2 cellular contexts compared by ENCODE assay signal in the genomic region with DNA sequence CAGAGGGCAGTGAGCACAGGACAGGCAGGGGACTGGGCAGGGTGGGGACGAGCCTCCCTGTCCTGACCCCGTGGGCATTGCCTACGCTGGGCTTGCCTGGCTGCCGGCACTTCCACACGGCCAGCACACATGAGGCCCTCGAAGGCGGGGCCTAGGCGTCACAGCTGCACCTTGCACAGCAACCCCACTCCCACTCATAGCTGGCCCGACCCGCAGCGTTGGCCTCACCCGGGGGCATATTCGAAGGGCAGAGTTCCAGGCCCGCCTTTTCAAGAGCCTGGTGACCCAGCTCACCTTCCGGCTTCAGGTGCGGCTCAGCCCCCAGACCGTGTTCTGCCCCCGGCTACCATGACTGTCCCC.
TF ChIP-seq lines count a peak whose summit lies in the region.

No MANE protein-coding gene starts in this region.

TF ChIP-seq in SK-N-SH, 30 proteins besides CTCF, POLR2A, EP300 and RAD21:
- TF ChIP-seq, protein P1, sequence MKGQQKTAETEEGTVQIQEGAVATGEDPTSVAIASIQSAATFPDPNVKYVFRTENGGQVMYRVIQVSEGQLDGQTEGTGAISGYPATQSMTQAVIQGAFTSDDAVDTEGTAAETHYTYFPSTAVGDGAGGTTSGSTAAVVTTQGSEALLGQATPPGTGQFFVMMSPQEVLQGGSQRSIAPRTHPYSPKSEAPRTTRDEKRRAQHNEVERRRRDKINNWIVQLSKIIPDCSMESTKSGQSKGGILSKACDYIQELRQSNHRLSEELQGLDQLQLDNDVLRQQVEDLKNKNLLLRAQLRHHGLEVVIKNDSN (IDR thresholded peaks at IDR 0.05; ENCODE audit: borderline replicate concordance, low read depth): no peak
- TF ChIP-seq GABPA (IDR thresholded peaks at IDR 0.05; ENCODE audit: low read depth) (no peak), RCOR1 (IDR thresholded peaks at IDR 0.05; ENCODE audit: low read length) (no peak), RFX5 (IDR thresholded peaks at IDR 0.05; ENCODE audit: low read length) (no peak), NFIC (IDR thresholded peaks at IDR 0.05; ENCODE audit: borderline replicate concordance) (no peak), POLR2AphosphoS5 (IDR thresholded peaks at IDR 0.05; ENCODE audit: low read depth, low read length) (no peak), SIN3A (IDR thresholded peaks at IDR 0.05; ENCODE audit: borderline replicate concordance, low read depth, low read length) (no peak), JUND (IDR thresholded peaks at IDR 0.05) (no peak), TCF12 (IDR thresholded peaks at IDR 0.05) (no peak), FOXJ3 (CRISPR knock-in tag; IDR thresholded peaks at IDR 0.05) (no peak), GATA2 (CRISPR knock-in tag; IDR thresholded peaks at IDR 0.05) (no peak), CHD2 (IDR thresholded peaks at IDR 0.05; ENCODE audit: low read length, partially characterized antibody) (no peak), FOXM1 (IDR thresholded peaks at IDR 0.05; ENCODE audit: low read depth) (no peak), SMC3 (IDR thresholded peaks at IDR 0.05; ENCODE audit: low read depth, low read length) (no peak), ELF1 (IDR thresholded peaks at IDR 0.05) (no peak), TAF1 (IDR thresholded peaks at IDR 0.05; ENCODE audit: borderline replicate concordance, low read depth, low read length) (no peak)
- TF ChIP-seq, protein P2, sequence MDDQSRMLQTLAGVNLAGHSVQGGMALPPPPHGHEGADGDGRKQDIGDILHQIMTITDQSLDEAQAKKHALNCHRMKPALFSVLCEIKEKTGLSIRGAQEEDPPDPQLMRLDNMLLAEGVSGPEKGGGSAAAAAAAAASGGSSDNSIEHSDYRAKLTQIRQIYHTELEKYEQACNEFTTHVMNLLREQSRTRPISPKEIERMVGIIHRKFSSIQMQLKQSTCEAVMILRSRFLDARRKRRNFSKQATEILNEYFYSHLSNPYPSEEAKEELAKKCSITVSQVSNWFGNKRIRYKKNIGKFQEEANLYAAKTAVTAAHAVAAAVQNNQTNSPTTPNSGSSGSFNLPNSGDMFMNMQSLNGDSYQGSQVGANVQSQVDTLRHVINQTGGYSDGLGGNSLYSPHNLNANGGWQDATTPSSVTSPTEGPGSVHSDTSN (IDR thresholded peaks at IDR 0.05): no peak
- TF ChIP-seq, protein P3, sequence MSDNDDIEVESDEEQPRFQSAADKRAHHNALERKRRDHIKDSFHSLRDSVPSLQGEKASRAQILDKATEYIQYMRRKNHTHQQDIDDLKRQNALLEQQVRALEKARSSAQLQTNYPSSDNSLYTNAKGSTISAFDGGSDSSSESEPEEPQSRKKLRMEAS (IDR thresholded peaks at IDR 0.05; ENCODE audit: low read depth): no peak
- TF ChIP-seq, protein P4, sequence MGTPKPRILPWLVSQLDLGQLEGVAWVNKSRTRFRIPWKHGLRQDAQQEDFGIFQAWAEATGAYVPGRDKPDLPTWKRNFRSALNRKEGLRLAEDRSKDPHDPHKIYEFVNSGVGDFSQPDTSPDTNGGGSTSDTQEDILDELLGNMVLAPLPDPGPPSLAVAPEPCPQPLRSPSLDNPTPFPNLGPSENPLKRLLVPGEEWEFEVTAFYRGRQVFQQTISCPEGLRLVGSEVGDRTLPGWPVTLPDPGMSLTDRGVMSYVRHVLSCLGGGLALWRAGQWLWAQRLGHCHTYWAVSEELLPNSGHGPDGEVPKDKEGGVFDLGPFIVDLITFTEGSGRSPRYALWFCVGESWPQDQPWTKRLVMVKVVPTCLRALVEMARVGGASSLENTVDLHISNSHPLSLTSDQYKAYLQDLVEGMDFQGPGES (IDR thresholded peaks at IDR 0.05; ENCODE audit: low read depth, low read length): no peak

TF ChIP-seq in SK-N-SH treated with all-trans-retinoic acid at 6 μM for 48 hours, 23 proteins besides CTCF, POLR2A, EP300 and RAD21 (continued from another document):
- TF ChIP-seq, protein P5, sequence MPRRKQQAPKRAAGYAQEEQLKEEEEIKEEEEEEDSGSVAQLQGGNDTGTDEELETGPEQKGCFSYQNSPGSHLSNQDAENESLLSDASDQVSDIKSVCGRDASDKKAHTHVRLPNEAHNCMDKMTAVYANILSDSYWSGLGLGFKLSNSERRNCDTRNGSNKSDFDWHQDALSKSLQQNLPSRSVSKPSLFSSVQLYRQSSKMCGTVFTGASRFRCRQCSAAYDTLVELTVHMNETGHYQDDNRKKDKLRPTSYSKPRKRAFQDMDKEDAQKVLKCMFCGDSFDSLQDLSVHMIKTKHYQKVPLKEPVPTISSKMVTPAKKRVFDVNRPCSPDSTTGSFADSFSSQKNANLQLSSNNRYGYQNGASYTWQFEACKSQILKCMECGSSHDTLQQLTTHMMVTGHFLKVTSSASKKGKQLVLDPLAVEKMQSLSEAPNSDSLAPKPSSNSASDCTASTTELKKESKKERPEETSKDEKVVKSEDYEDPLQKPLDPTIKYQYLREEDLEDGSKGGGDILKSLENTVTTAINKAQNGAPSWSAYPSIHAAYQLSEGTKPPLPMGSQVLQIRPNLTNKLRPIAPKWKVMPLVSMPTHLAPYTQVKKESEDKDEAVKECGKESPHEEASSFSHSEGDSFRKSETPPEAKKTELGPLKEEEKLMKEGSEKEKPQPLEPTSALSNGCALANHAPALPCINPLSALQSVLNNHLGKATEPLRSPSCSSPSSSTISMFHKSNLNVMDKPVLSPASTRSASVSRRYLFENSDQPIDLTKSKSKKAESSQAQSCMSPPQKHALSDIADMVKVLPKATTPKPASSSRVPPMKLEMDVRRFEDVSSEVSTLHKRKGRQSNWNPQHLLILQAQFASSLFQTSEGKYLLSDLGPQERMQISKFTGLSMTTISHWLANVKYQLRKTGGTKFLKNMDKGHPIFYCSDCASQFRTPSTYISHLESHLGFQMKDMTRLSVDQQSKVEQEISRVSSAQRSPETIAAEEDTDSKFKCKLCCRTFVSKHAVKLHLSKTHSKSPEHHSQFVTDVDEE (CRISPR knock-in tag; IDR thresholded peaks at IDR 0.05): no peak
- TF ChIP-seq SNAI2 (CRISPR knock-in tag; IDR thresholded peaks at IDR 0.05) (no peak), ZNF565 (CRISPR knock-in tag; conservative IDR thresholded peaks at IDR 0.05; ENCODE audit: low read depth) (no peak)
- TF ChIP-seq, protein P6, sequence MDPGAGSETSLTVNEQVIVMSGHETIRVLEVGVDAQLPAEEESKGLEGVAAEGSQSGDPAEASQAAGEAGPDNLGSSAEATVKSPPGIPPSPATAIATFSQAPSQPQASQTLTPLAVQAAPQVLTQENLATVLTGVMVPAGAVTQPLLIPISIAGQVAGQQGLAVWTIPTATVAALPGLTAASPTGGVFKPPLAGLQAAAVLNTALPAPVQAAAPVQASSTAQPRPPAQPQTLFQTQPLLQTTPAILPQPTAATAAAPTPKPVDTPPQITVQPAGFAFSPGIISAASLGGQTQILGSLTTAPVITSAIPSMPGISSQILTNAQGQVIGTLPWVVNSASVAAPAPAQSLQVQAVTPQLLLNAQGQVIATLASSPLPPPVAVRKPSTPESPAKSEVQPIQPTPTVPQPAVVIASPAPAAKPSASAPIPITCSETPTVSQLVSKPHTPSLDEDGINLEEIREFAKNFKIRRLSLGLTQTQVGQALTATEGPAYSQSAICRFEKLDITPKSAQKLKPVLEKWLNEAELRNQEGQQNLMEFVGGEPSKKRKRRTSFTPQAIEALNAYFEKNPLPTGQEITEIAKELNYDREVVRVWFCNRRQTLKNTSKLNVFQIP (CRISPR knock-in tag; IDR thresholded peaks at IDR 0.05; ENCODE audit: borderline replicate concordance, low read depth): no peak
- TF ChIP-seq, protein P7, sequence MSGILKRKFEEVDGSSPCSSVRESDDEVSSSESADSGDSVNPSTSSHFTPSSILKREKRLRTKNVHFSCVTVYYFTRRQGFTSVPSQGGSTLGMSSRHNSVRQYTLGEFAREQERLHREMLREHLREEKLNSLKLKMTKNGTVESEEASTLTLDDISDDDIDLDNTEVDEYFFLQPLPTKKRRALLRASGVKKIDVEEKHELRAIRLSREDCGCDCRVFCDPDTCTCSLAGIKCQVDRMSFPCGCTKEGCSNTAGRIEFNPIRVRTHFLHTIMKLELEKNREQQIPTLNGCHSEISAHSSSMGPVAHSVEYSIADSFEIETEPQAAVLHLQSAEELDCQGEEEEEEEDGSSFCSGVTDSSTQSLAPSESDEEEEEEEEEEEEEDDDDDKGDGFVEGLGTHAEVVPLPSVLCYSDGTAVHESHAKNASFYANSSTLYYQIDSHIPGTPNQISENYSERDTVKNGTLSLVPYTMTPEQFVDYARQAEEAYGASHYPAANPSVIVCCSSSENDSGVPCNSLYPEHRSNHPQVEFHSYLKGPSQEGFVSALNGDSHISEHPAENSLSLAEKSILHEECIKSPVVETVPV (CRISPR knock-in tag; IDR thresholded peaks at IDR 0.05): no peak
